23 cellular contexts compared by ENCODE assay signal in genomic region chr2:54628957-54629356, GRCh38.
DNase-seq lines count a peak whose midpoint lies in the region; ATAC-seq, FAIRE-seq and TF ChIP-seq lines count a peak whose summit lies in the region.
"Had no signal": no experiment of that assay in that cellular context is flagged by ENCODE, and none has a peak within 500 bp of the region (broad histone marks: within the 10 kb centered on the region; RNA-seq: fewer than 3 reads in every experiment).

No MANE protein-coding gene starts in this region.

- ATAC-seq in GM12878 (no peak), gastrocnemius medialis (no peak), GM19395 (IDR thresholded peaks at IDR 0.05; ENCODE audit: unreplicated experiment) (no peak)
- ATAC-seq: T-cell had no signal

- DNase-seq in CD4-positive, alpha-beta memory T cell, result no peak
- DNase-seq in MM.1S, result peak; percentile 1
- no peak for DNase-seq in GM12878 (ENCODE audit: low read depth, low spot score)
- DNase-seq in gastrocnemius medialis, result no peak
- DNase-seq in chondrocyte (ENCODE audit: low spot score), result no peak
- DNase-seq in ecto neural progenitor cell (ENCODE audit: low spot score), result no peak
- DNase-seq: activated naive CD4-positive, alpha-beta T cell treated with anti-CD3 and anti-CD28 coated beads for 36 hours; brain microvascular endothelial cell; HCEC 1CT; hippocampal formation; KG1; lower lobe of right lung; NCI-H1694 treated with DMSO at 0.1 percent for 48 hours; NCI-H82; occipital lobe; SIG-M5; stimulated activated CD4-positive, alpha-beta T cell treated with anti-CD3 and anti-CD28 coated beads, Interleukin-15, amount 100 ng/mL, for 24 hours; T-cell had no signal

- H3K4me3 Mint-ChIP-seq in CD4-positive, alpha-beta memory T cell, result no peak overlapping the region
- H3K4me3 Mint-ChIP-seq in chondrocyte (ENCODE audit: unreplicated experiment), result no peak overlapping the region
- H3K4me3 Mint-ChIP-seq: activated naive CD4-positive, alpha-beta T cell treated with anti-CD3 and anti-CD28 coated beads for 36 hours; dendritic cell treated with granulocyte-macrophage colony-stimulating factor and Interleukin-4, amounts not matched to agents 40 ng/mL and 50 ng/mL, for 4 days; T-cell had no signal

- no peak for FAIRE-seq in GM12878 (lab: Jason Lieb, UNC)
- FAIRE-seq: islet of Langerhans had no signal

- no peak for TF ChIP-seq EP300 in GM12878 (IDR thresholded peaks at IDR 0.05; ENCODE audit: borderline replicate concordance in 1 of 2, control insufficient read depth in 1 of 2, low read depth in 2 of 2, low read length in 2 of 2)

- peaks cover 89% of the 10 kb centered on the region for H3K79me2 ChIP-seq in MM.1S (ENCODE audit: low read length)
- peaks cover 8% of the 10 kb centered on the region for H3K79me2 ChIP-seq in GM12878 (ENCODE audit: control insufficient read depth, insufficient read depth, low read length)

- H2AFZ ChIP-seq in MM.1S (ENCODE audit: low read length) (no peak overlapping the region), GM12878 (ENCODE audit: control insufficient read depth, low read depth, low read length) (no peak overlapping the region)

- peaks cover 6% of the 10 kb centered on the region for H3K4me1 ChIP-seq in CD4-positive, alpha-beta memory T cell (ENCODE audit: insufficient read depth, low read length)
- H3K4me1 ChIP-seq in MM.1S (ENCODE audit: low read length) (peaks cover 29% of the 10 kb centered on the region), GM12878 (ENCODE audit: control insufficient read depth, insufficient read depth, low read length) (peaks cover 7% of the 10 kb centered on the region), gastrocnemius medialis (peaks cover 19 to 40% of the 10 kb centered on the region in 2 donors)

- H3K27ac Mint-ChIP-seq in CD4-positive, alpha-beta memory T cell, result peak overlapping the region in 4 of 7 donors; percentile 50 to 75 (median 65)
- no peak overlapping the region for H3K27ac Mint-ChIP-seq in chondrocyte (ENCODE audit: unreplicated experiment)
- H3K27ac Mint-ChIP-seq: activated naive CD4-positive, alpha-beta T cell treated with anti-CD3 and anti-CD28 coated beads for 36 hours; dendritic cell treated with granulocyte-macrophage colony-stimulating factor and Interleukin-4, amounts not matched to agents 40 ng/mL and 50 ng/mL, for 4 days had no signal

- H3K9me2 ChIP-seq in MM.1S (replicated peaks; ENCODE audit: insufficient read depth, low read length), result no peaks in the 10 kb centered on the region

- CTCF ChIA-PET in CD4-positive, alpha-beta memory T cell (lab: Charles Lee; ENCODE audit: partially characterized antibody), result interaction anchor here (1.0 kb wide), 1 partner anchor 12 kb away, joined by 3 read pairs; no protein-coding TSS in a partner anchor
- CTCF ChIA-PET in GM12878 (lab: Yijun Ruan, JAX), result no interaction called here

- no TSS peak for BruUV-seq in GM12878 (replicated peaks; lab: Mats Ljungman, UMichigan)

- no peak overlapping the region for H3K27ac ChIP-seq in CD4-positive, alpha-beta memory T cell (ENCODE audit: low read depth, low read length)
- H3K27ac ChIP-seq in MM.1S (ENCODE audit: low read length), result no peak overlapping the region
- no peak overlapping the region for H3K27ac ChIP-seq in GM12878 (ENCODE audit: control insufficient read depth, insufficient read depth)
- H3K27ac ChIP-seq in gastrocnemius medialis, result peak overlapping the region in 3 of 4 donors; percentile 11 to 82 (median 80)
- H3K27ac ChIP-seq: epithelial cell of prostate had no signal

- peaks cover 5 to 18% (median 8%) of the 10 kb centered on the region in 4 donors for H3K4me1 Mint-ChIP-seq in CD4-positive, alpha-beta memory T cell
- H3K4me1 Mint-ChIP-seq in chondrocyte (ENCODE audit: low read depth), result peaks cover 17% of the 10 kb centered on the region

- no peaks in the 10 kb centered on the region for H3K27me3 Mint-ChIP-seq in CD4-positive, alpha-beta memory T cell
- H3K27me3 Mint-ChIP-seq in chondrocyte (ENCODE audit: low read depth), result no peaks in the 10 kb centered on the region
- H3K27me3 Mint-ChIP-seq: dendritic cell treated with granulocyte-macrophage colony-stimulating factor and Interleukin-4, amounts not matched to agents 40 ng/mL and 50 ng/mL, for 4 days; T-cell had no signal

- intact Hi-C loops in CD4-positive, alpha-beta memory T cell (cut with micrococcal nuclease), result no loop called here
- intact Hi-C loops in GM12878 (cut with micrococcal nuclease; ENCODE audit: unreplicated experiment), result no loop called here
- intact Hi-C loops in gastrocnemius medialis (cut with DNase I; ENCODE audit: low total_unique reads), result no loop called here

- H3K36me3 ChIP-seq in CD4-positive, alpha-beta memory T cell (ENCODE audit: insufficient read depth, low read length), result peaks cover 90% of the 10 kb centered on the region
- peaks cover 45% of the 10 kb centered on the region for H3K36me3 ChIP-seq in MM.1S (replicated peaks; ENCODE audit: insufficient read depth, low read length)
- peaks cover 48 to 61% of the 10 kb centered on the region in 2 experiments for H3K36me3 ChIP-seq in GM12878 (ENCODE audit: control insufficient read depth in 2 of 2, insufficient read depth in 2 of 2, low read length in 1 of 2)
- H3K36me3 ChIP-seq in gastrocnemius medialis, result peaks cover 0 to 85% of the 10 kb centered on the region in 2 donors

- H3K36me3 Mint-ChIP-seq in CD4-positive, alpha-beta memory T cell, result peaks cover 72 to 93% of the 10 kb centered on the region in 2 donors
- H3K36me3 Mint-ChIP-seq in chondrocyte (ENCODE audit: low read depth), result peaks cover 67% of the 10 kb centered on the region

- H3F3A ChIP-seq in MM.1S (ENCODE audit: insufficient read depth, low read length), result peaks cover 17% of the 10 kb centered on the region

- SMC1A ChIA-PET in GM12878 (lab: Charles Lee; ENCODE audit: uncharacterized antibody, unreplicated experiment), result interaction anchor here (1.2 to 6.4 kb wide), 3 partner anchors 10 to 48 kb away, joined by 3 to 86 read pairs (median 3); no protein-coding TSS in a partner anchor

- POLR2A ChIA-PET in CD4-positive, alpha-beta memory T cell (lab: Charles Lee; ENCODE audit: partially characterized antibody), result interaction anchor here (1.0 kb wide), 1 partner anchor 70 kb away, joined by 3 read pairs; no protein-coding TSS in a partner anchor
- POLR2A ChIA-PET in GM12878 (lab: Charles Lee), result interaction anchor here (0.7 kb wide), 1 partner anchor 51 kb away, joined by 3 read pairs; no protein-coding TSS in a partner anchor

- RAD21 ChIA-PET in GM12878 (lab: Charles Lee; ENCODE audit: unreplicated experiment), result no interaction called here

- no peak overlapping the region for H3K4me3 ChIP-seq in CD4-positive, alpha-beta memory T cell (ENCODE audit: low read length in 2 of 2)
- no peak overlapping the region for H3K4me3 ChIP-seq in MM.1S (ENCODE audit: low read length)
- no peak overlapping the region for H3K4me3 ChIP-seq in GM12878
- no peak overlapping the region for H3K4me3 ChIP-seq in gastrocnemius medialis
- H3K4me3 ChIP-seq: lower lobe of right lung, right atrium auricular region had no signal

- no peak for TF ChIP-seq RAD21 in GM12878 (IDR thresholded peaks at IDR 0.05; ENCODE audit: insufficient read depth, low read depth, low read length)

- no peaks in the 10 kb centered on the region for H3K9me3 ChIP-seq in CD4-positive, alpha-beta memory T cell (ENCODE audit: control insufficient read depth in 1 of 2, low read length in 2 of 2)
- H3K9me3 ChIP-seq in MM.1S (replicated peaks; ENCODE audit: insufficient read depth, low read length), result no peaks in the 10 kb centered on the region
- no peaks in the 10 kb centered on the region; the same call in 2 of the 3 replicates for H3K9me3 ChIP-seq in GM12878 (replicated peaks; ENCODE audit: control insufficient read depth, insufficient read depth, low read length)
- H3K9me3 ChIP-seq in gastrocnemius medialis, result no peaks in the 10 kb centered on the region
- H3K9me3 ChIP-seq: lower lobe of right lung, right atrium auricular region had no signal

- H3K9ac ChIP-seq in MM.1S (ENCODE audit: low read length) (no peak overlapping the region), GM12878 (ENCODE audit: control insufficient read depth, insufficient read depth, low read length) (no peak overlapping the region)

- 98% methylated on average over 30 of the region's 30 CpGs for WGBS in GM12878 (ENCODE audit: insufficient coverage, insufficient replicate concordance, low lambda C conversion rate, missing lambda C conversion rate)

- in situ Hi-C loops in GM12878 (cut with MboI), result no loop called here
- in situ Hi-C loops in gastrocnemius medialis (cut with MboI; ENCODE audit: low sequenced_read_pairs in 4 of 4), result no loop called here

- H3K9me3 Mint-ChIP-seq in CD4-positive, alpha-beta memory T cell, result no peaks in the 10 kb centered on the region
- H3K9me3 Mint-ChIP-seq in chondrocyte (ENCODE audit: low read depth), result no peaks in the 10 kb centered on the region
- H3K9me3 Mint-ChIP-seq: activated naive CD4-positive, alpha-beta T cell treated with anti-CD3 and anti-CD28 coated beads for 36 hours; dendritic cell treated with granulocyte-macrophage colony-stimulating factor and Interleukin-4, amounts not matched to agents 40 ng/mL and 50 ng/mL, for 4 days; T-cell had no signal

- H3K27me3 ChIP-seq in CD4-positive, alpha-beta memory T cell (ENCODE audit: insufficient read depth, low read length), result no peaks in the 10 kb centered on the region
- H3K27me3 ChIP-seq in MM.1S (replicated peaks; ENCODE audit: insufficient read depth, low read length) (no peaks in the 10 kb centered on the region), GM12878 (replicated peaks in 1 of 2; ENCODE audit: control insufficient read depth in 2 of 2, insufficient read depth in 2 of 2, low read length in 1 of 2) (no peaks in the 10 kb centered on the region), gastrocnemius medialis (no peaks in the 10 kb centered on the region)
- H3K27me3 ChIP-seq: brain microvascular endothelial cell, right atrium auricular region had no signal

- no peak overlapping the region for H3K4me2 ChIP-seq in MM.1S (ENCODE audit: low read depth, low read length)
- no peak overlapping the region for H3K4me2 ChIP-seq in GM12878 (ENCODE audit: control insufficient read depth, insufficient read depth)

- no peak for TF ChIP-seq POLR2A in GM12878 (IDR thresholded peaks at IDR 0.05; ENCODE audit: low read depth, low read length)
- TF ChIP-seq POLR2A in gastrocnemius medialis (IDR thresholded peaks at IDR 0.05), result no peak

- TF ChIP-seq CTCF in MM.1S (IDR thresholded peaks at IDR 0.05; ENCODE audit: low read length), result no peak
- TF ChIP-seq CTCF in GM12878 (IDR thresholded peaks at IDR 0.05 in 2 of 3, conservative IDR thresholded peaks at IDR 0.05 in 1 of 3; ENCODE audit: control insufficient read depth in 2 of 3, extremely low read depth in 1 of 3, insufficient read depth in 1 of 3, low read depth in 3 of 3, low read length in 3 of 3), result no peak
- no peak for TF ChIP-seq CTCF in gastrocnemius medialis (IDR thresholded peaks at IDR 0.05 in 4 of 5, conservative IDR thresholded peaks at IDR 0.05 in 1 of 5)
- TF ChIP-seq CTCF in chondrocyte (IDR thresholded peaks at IDR 0.05), result no peak

- no peaks in the 10 kb centered on the region for H4K20me1 ChIP-seq in MM.1S (ENCODE audit: insufficient read depth, low read length)
- no peaks in the 10 kb centered on the region; the same call in 1 of the 2 replicates for H4K20me1 ChIP-seq in GM12878 (ENCODE audit: control insufficient read depth, insufficient read depth)

TF ChIP-seq in GM12878, 131 proteins besides CTCF, POLR2A, EP300 and RAD21 (continues in another document):
- no peak for TF ChIP-seq HDGF (IDR thresholded peaks at IDR 0.05)

Comparison
In these comparisons a context has a peak if more than half of its experiments do, and no peak if none do; other contexts are left out.
1. H3K27ac ChIP-seq: peak in gastrocnemius medialis (3 of 4); none in CD4-positive, alpha-beta memory T cell (single experiment), MM.1S (single experiment) and GM12878 (single experiment).